ENCODE assay signal across 24 cellular contexts in the genomic region with DNA sequence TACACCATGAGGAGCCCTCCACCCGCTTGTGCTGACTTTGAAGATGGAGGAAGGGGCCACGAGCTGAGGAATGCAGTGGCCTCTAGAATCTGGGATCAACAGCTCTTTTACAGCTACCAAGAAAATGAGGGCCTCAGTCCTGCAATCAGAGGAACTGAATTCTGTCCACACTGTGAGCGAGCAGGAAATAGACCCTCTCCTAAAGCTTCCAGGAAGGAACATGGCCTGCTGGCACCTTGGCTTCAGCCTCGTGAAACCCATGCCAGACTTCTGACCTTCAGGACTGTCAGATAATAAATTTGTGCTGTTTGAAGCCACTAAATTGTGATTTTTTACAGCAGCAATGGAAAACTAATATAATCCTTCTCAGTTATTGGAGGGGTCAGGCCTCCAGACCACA.
"Had no signal": no experiment of that assay in that cellular context is flagged by ENCODE, and none has a peak within 500 bp of the region (broad histone marks: within the 10 kb centered on the region; RNA-seq: fewer than 3 reads in every experiment).

No MANE protein-coding gene starts in this region.

- H3K4me1 Mint-ChIP-seq: stimulated activated effector memory CD8-positive, alpha-beta T cell treated with anti-CD3 and anti-CD28 coated beads, Interleukin-12 subunit alpha, Interleukin-12 subunit beta, amount 100 ng/mL, for 72 hours; stimulated activated memory B cell treated with anti-CD40 and anti-IgM and Interleukin-4, amounts not matched to agents 10 μg/mL and 1 μg/mL and 100 μg/mL, for 72 hours; stimulated activated naive B cell treated with anti-CD40 and anti-IgM and Interleukin-4, amounts not matched to agents 10 μg/mL and 1 μg/mL and 100 μg/mL, for 72 hours; stimulated activated naive CD8-positive, alpha-beta T cell treated with anti-CD3 and anti-CD28 coated beads, Interleukin-15, amount 100 ng/mL, for 72 hours had no signal

- H3K4me3 Mint-ChIP-seq: stimulated activated effector memory CD8-positive, alpha-beta T cell treated with anti-CD3 and anti-CD28 coated beads, Interleukin-12 subunit alpha, Interleukin-12 subunit beta, amount 100 ng/mL, for 72 hours; stimulated activated memory B cell treated with anti-CD40 and anti-IgM and Interleukin-4, amounts not matched to agents 10 μg/mL and 1 μg/mL and 100 μg/mL, for 72 hours; stimulated activated naive B cell treated with anti-CD40 and anti-IgM and Interleukin-4, amounts not matched to agents 10 μg/mL and 1 μg/mL and 100 μg/mL, for 72 hours; stimulated activated naive CD8-positive, alpha-beta T cell treated with anti-CD3 and anti-CD28 coated beads, Interleukin-15, amount 100 ng/mL, for 72 hours; stimulated activated naive CD8-positive, alpha-beta T cell treated with anti-CD3 and anti-CD28 coated beads, Interleukin-15, Interleukin-2, amounts not matched to agents 100 ng/mL and 50 ng/mL, for 24 hours; type B pancreatic cell had no signal

- DNase-seq: stimulated activated CD4-positive, alpha-beta T cell treated with anti-CD3 and anti-CD28 coated beads, Interleukin-2, amount 100 ng/mL, for 48 hours; stimulated activated CD4-positive, alpha-beta T cell treated with anti-CD3 and anti-CD28 coated beads, Interleukin-4, amount 100 ng/mL, for 1 hour; stimulated activated CD4-positive, alpha-beta T cell treated with anti-CD3 and anti-CD28 coated beads, Interleukin-4, amount 100 ng/mL, for 24 hours; stimulated activated CD4-positive, alpha-beta T cell treated with anti-CD3 and anti-CD28 coated beads, Interleukin-4, amount 100 ng/mL, for 4 hours; stimulated activated CD8-positive, alpha-beta memory T cell treated with anti-CD3 and anti-CD28 coated beads, Interleukin-4, amount 100 ng/mL, for 48 hours; stimulated activated naive B cell treated with anti-CD40 and anti-IgM and Interleukin-4, amounts not matched to agents 10 μg/mL and 1 μg/mL and 100 μg/mL, for 72 hours; stimulated activated naive CD4-positive, alpha-beta T cell; stimulated activated naive CD4-positive, alpha-beta T cell treated with Interleukin-2 at 50 U/mL for 16 hours; stimulated activated naive CD8-positive, alpha-beta T cell treated with anti-CD3 and anti-CD28 coated beads, Interleukin-15, amount 100 ng/mL, for 72 hours; stimulated activated naive CD8-positive, alpha-beta T cell treated with anti-CD3 and anti-CD28 coated beads, Interleukin-15, Interleukin-2, amounts not matched to agents 100 U/mL and 50 U/mL, for 24 hours; stomach; substantia nigra; testis; thyroid gland; tibial artery; transverse colon; trophoblast cell; upper lobe of right lung; uterus had no signal

- H3K9me3 Mint-ChIP-seq: stimulated activated effector memory CD8-positive, alpha-beta T cell treated with anti-CD3 and anti-CD28 coated beads, Interleukin-12 subunit alpha, Interleukin-12 subunit beta, amount 100 ng/mL, for 72 hours; stimulated activated memory B cell treated with anti-CD40 and anti-IgM and Interleukin-4, amounts not matched to agents 10 μg/mL and 1 μg/mL and 100 μg/mL, for 72 hours; stimulated activated naive B cell treated with anti-CD40 and anti-IgM and Interleukin-4, amounts not matched to agents 10 μg/mL and 1 μg/mL and 100 μg/mL, for 72 hours; stimulated activated naive CD8-positive, alpha-beta T cell treated with anti-CD3 and anti-CD28 coated beads, Interleukin-15, amount 100 ng/mL, for 72 hours; stimulated activated naive CD8-positive, alpha-beta T cell treated with anti-CD3 and anti-CD28 coated beads, Interleukin-15, Interleukin-2, amounts not matched to agents 100 ng/mL and 50 ng/mL, for 24 hours; type B pancreatic cell had no signal

- H3K27ac Mint-ChIP-seq: stimulated activated memory B cell treated with anti-CD40 and anti-IgM and Interleukin-4, amounts not matched to agents 10 μg/mL and 1 μg/mL and 100 μg/mL, for 72 hours; stimulated activated naive B cell treated with anti-CD40 and anti-IgM and Interleukin-4, amounts not matched to agents 10 μg/mL and 1 μg/mL and 100 μg/mL, for 72 hours; stimulated activated naive CD8-positive, alpha-beta T cell treated with anti-CD3 and anti-CD28 coated beads, Interleukin-15, amount 100 ng/mL, for 72 hours; stimulated activated naive CD8-positive, alpha-beta T cell treated with anti-CD3 and anti-CD28 coated beads, Interleukin-15, Interleukin-2, amounts not matched to agents 100 ng/mL and 50 ng/mL, for 24 hours; type B pancreatic cell had no signal

- H3K36me3 Mint-ChIP-seq: stimulated activated effector memory CD8-positive, alpha-beta T cell treated with anti-CD3 and anti-CD28 coated beads, Interleukin-12 subunit alpha, Interleukin-12 subunit beta, amount 100 ng/mL, for 72 hours; stimulated activated memory B cell treated with anti-CD40 and anti-IgM and Interleukin-4, amounts not matched to agents 10 μg/mL and 1 μg/mL and 100 μg/mL, for 72 hours; stimulated activated naive B cell treated with anti-CD40 and anti-IgM and Interleukin-4, amounts not matched to agents 10 μg/mL and 1 μg/mL and 100 μg/mL, for 72 hours; type B pancreatic cell had no signal

- H3K27me3 Mint-ChIP-seq: stimulated activated naive B cell treated with anti-CD40 and anti-IgM and Interleukin-4, amounts not matched to agents 10 μg/mL and 1 μg/mL and 100 μg/mL, for 72 hours; stimulated activated naive CD8-positive, alpha-beta T cell treated with anti-CD3 and anti-CD28 coated beads, Interleukin-15, Interleukin-2, amounts not matched to agents 100 ng/mL and 50 ng/mL, for 24 hours; type B pancreatic cell had no signal

- FAIRE-seq: urothelium cell line had no signal
